ENCODE assay signal across 37 cellular contexts in the genomic region with DNA sequence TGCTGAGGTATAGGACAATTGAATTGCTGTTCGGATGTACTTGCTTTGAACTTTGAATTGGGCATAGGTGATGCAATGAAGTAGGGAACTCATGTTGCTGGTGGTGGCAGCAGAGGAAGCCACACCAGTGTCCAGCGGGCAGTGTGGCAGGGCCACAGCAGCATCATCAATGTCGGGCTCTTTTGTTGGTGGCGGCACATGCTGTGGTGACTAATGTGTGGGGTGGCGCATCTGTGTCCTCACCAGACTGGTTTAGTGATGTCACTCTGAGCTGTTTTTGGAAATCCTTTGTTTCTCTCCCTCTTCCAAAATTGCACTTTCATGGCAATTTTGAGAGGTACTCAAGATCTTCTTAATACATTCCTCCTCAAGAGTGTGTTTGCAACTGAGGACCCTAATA.
"Had no signal": no experiment of that assay in that cellular context is flagged by ENCODE, and none has a peak within 500 bp of the region (broad histone marks: within the 10 kb centered on the region; RNA-seq: fewer than 3 reads in every experiment).

No MANE protein-coding gene starts in this region.

- ATAC-seq: activated CD4-positive, CD25-positive, alpha-beta regulatory T cell treated with anti-CD3 and anti-CD28 coated beads, Interleukin-2, amount 50 U/mL, for 24 hours; body of pancreas; heart right ventricle; mucosa of descending colon had no signal

- H3K27me3 Mint-ChIP-seq: activated naive CD8-positive, alpha-beta T cell treated with anti-CD3 and anti-CD28 coated beads for 36 hours had no signal

- FAIRE-seq: endometrium, small intestine had no signal

- H3K4me1 Mint-ChIP-seq: activated naive CD8-positive, alpha-beta T cell treated with anti-CD3 and anti-CD28 coated beads for 36 hours; stimulated activated effector memory CD8-positive, alpha-beta T cell treated with anti-CD3 and anti-CD28 coated beads, Interleukin-12 subunit alpha, Interleukin-12 subunit beta, amount 100 ng/mL, for 72 hours had no signal

- H3K4me1 ChIP-seq: adrenal gland, body of pancreas, colonic mucosa, heart right ventricle, left ventricle myocardium inferior, prostate gland, sigmoid colon, uterus had no signal

- H3K27ac ChIP-seq: adrenal gland, body of pancreas, cardiac muscle cell, colonic mucosa, heart right ventricle, left ventricle myocardium inferior, ovary, prostate gland, sigmoid colon, thoracic aorta, uterus, VCaP had no signal

- H3K27me3 ChIP-seq: adrenal gland, body of pancreas, cardiac muscle cell, colonic mucosa, ovary, sigmoid colon, uterus had no signal

- H3K4me3 ChIP-seq: adrenal gland, body of pancreas, cardiac muscle cell, colonic mucosa, heart right ventricle, left ventricle myocardium inferior, lung, mucosa of descending colon, ovary, prostate gland, sigmoid colon, thoracic aorta, uterus had no signal

- H3K27ac Mint-ChIP-seq: activated naive CD4-positive, alpha-beta T cell treated with anti-CD3 and anti-CD28 coated beads for 36 hours; activated naive CD8-positive, alpha-beta T cell treated with anti-CD3 and anti-CD28 coated beads for 36 hours; activated T-helper 1 cell treated with anti-CD3 and anti-CD28 coated beads, Interleukin-12 subunit alpha, Interleukin-12 subunit beta, Interleukin-2, Interleukin-4 antibody, amounts not matched to agents 30 ng/mL and 10 ng/mL and 1 ng/mL, durations not matched to agents 14 hours and 24 hours and 36 hours; nephron; stimulated activated effector memory CD8-positive, alpha-beta T cell treated with anti-CD3 and anti-CD28 coated beads, Interleukin-12 subunit alpha, Interleukin-12 subunit beta, amount 100 ng/mL, for 72 hours; stimulated activated naive CD8-positive, alpha-beta T cell treated with anti-CD3 and anti-CD28 coated beads, Interleukin-15, Interleukin-2, amounts not matched to agents 100 ng/mL and 50 ng/mL, for 24 hours; type B pancreatic cell had no signal

- H3K36me3 Mint-ChIP-seq: activated naive CD8-positive, alpha-beta T cell treated with anti-CD3 and anti-CD28 coated beads for 36 hours; stimulated activated effector memory CD8-positive, alpha-beta T cell treated with anti-CD3 and anti-CD28 coated beads, Interleukin-12 subunit alpha, Interleukin-12 subunit beta, amount 100 ng/mL, for 72 hours; type B pancreatic cell had no signal

- H3K4me3 Mint-ChIP-seq: activated naive CD4-positive, alpha-beta T cell treated with anti-CD3 and anti-CD28 coated beads for 36 hours; activated naive CD8-positive, alpha-beta T cell treated with anti-CD3 and anti-CD28 coated beads for 36 hours; activated T-helper 1 cell treated with anti-CD3 and anti-CD28 coated beads, Interleukin-12 subunit alpha, Interleukin-12 subunit beta, Interleukin-2, Interleukin-4 antibody, amounts not matched to agents 30 ng/mL and 10 ng/mL and 1 ng/mL, durations not matched to agents 14 hours and 24 hours and 36 hours; nephron; stimulated activated effector memory CD8-positive, alpha-beta T cell treated with anti-CD3 and anti-CD28 coated beads, Interleukin-12 subunit alpha, Interleukin-12 subunit beta, amount 100 ng/mL, for 72 hours; stimulated activated naive CD8-positive, alpha-beta T cell treated with anti-CD3 and anti-CD28 coated beads, Interleukin-15, Interleukin-2, amounts not matched to agents 100 ng/mL and 50 ng/mL, for 24 hours; type B pancreatic cell had no signal

- H3K9me3 ChIP-seq: adrenal gland, body of pancreas, colonic mucosa, heart right ventricle, left ventricle myocardium inferior, mucosa of descending colon, ovary, prostate gland, sigmoid colon, thoracic aorta, uterus had no signal

- H3K9me3 Mint-ChIP-seq: activated naive CD4-positive, alpha-beta T cell treated with anti-CD3 and anti-CD28 coated beads for 36 hours; activated naive CD8-positive, alpha-beta T cell treated with anti-CD3 and anti-CD28 coated beads for 36 hours; activated T-helper 1 cell treated with anti-CD3 and anti-CD28 coated beads, Interleukin-12 subunit alpha, Interleukin-12 subunit beta, Interleukin-2, Interleukin-4 antibody, amounts not matched to agents 30 ng/mL and 10 ng/mL and 1 ng/mL, durations not matched to agents 14 hours and 24 hours and 36 hours; nephron; stimulated activated effector memory CD8-positive, alpha-beta T cell treated with anti-CD3 and anti-CD28 coated beads, Interleukin-12 subunit alpha, Interleukin-12 subunit beta, amount 100 ng/mL, for 72 hours; stimulated activated naive CD8-positive, alpha-beta T cell treated with anti-CD3 and anti-CD28 coated beads, Interleukin-15, Interleukin-2, amounts not matched to agents 100 ng/mL and 50 ng/mL, for 24 hours; type B pancreatic cell had no signal

- DNase-seq: activated CD4-positive, alpha-beta T cell treated with anti-CD3 and anti-CD28 coated beads for 48 hours; activated CD4-positive, alpha-beta T cell treated with anti-CD3 and anti-CD28 coated beads, Interleukin-2, amount 50 U/mL, for 48 hours; activated CD8-positive, alpha-beta memory T cell treated with anti-CD3 and anti-CD28 coated beads for 24 hours; activated effector memory CD4-positive, alpha-beta T cell treated with anti-CD3 and anti-CD28 coated beads, Interleukin-2, amount 50 U/mL, for 16 hours; activated naive CD4-positive, alpha-beta T cell treated with anti-CD3 and anti-CD28 coated beads for 36 hours; activated naive CD8-positive, alpha-beta T cell treated with anti-CD3 and anti-CD28 coated beads for 36 hours; activated T-cell treated with anti-CD3 and anti-CD28 coated beads, Interleukin-2, amount 50 U/mL, for 1 hour; adrenal gland; aorta; body of pancreas; cerebellar nuclear complex; colonic mucosa; effector CD8-positive, alpha-beta T cell; erythroblast; heart right ventricle; islet precursor cell; left ventricle myocardium inferior; mucosa of descending colon; ovary; retina; sigmoid colon; small intestine; stimulated activated CD4-positive, alpha-beta T cell treated with anti-CD3 and anti-CD28 coated beads, Interleukin-4, amount 100 ng/mL, for 24 hours; T-helper 2 cell; uterus had no signal

- H3K36me3 ChIP-seq: adrenal gland, cardiac muscle cell, colonic mucosa, heart right ventricle, left ventricle myocardium inferior, ovary, prostate gland, sigmoid colon, thoracic aorta, uterus had no signal
